30 cellular contexts compared by ENCODE assay signal in genomic region chr10:109114578-109114977, GRCh38.
"Had no signal": no experiment of that assay in that cellular context is flagged by ENCODE, and none has a peak within 500 bp of the region (broad histone marks: within the 10 kb centered on the region; RNA-seq: fewer than 3 reads in every experiment).

No MANE protein-coding gene starts in this region.

- H3K36me3 Mint-ChIP-seq: activated CD4-positive, alpha-beta memory T cell treated with anti-CD3 and anti-CD28 coated beads for 36 hours; activated naive CD8-positive, alpha-beta T cell; brain had no signal

- DNase-seq: activated CD4-positive, alpha-beta memory T cell treated with anti-CD3 and anti-CD28 coated beads for 36 hours; activated CD4-positive, alpha-beta T cell treated with anti-CD3 and anti-CD28 coated beads, Interleukin-2, amount 50 U/mL, for 1 hour; activated CD8-positive, alpha-beta memory T cell treated with anti-CD3 and anti-CD28 coated beads, Interleukin-2, amount 50 U/mL, for 4 hours; activated gamma-delta T cell treated with Interleukin-2 at 50 U/mL for 16 hours; activated naive CD4-positive, alpha-beta T cell treated with anti-CD3 and anti-CD28 coated beads for 36 hours; activated naive CD8-positive, alpha-beta T cell treated with anti-CD3 and anti-CD28 coated beads, Interleukin-2, amount 50 U/mL, for 24 hours; activated T-cell treated with anti-CD3 and anti-CD28 coated beads for 4 hours; activated T-cell treated with anti-CD3 and anti-CD28 coated beads, Interleukin-2, amount 50 U/mL, for 4 hours; anterior cingulate cortex; caudate nucleus; cerebellar nuclear complex; Kasumi-1; MM.1S; NCI-H1092; NCI-H1436 treated with DMSO at 0.1 percent for 48 hours; NCI-H1694 treated with DMSO at 0.1 percent for 48 hours; NCI-H2029; NCI-H345; NCI-H524 treated with DMSO at 0.1 percent for 48 hours; PC-3; Peyer's patch; RPMI8226; SHP77 treated with DMSO at 0.1 percent for 48 hours; SK-N-SH had no signal

- H3K9ac ChIP-seq: SK-N-SH had no signal

- H3K36me3 ChIP-seq: Peyer's patch, SJSA1 had no signal

- H3K4me3 ChIP-seq: Peyer's patch, SJSA1 had no signal

- H3K4me2 ChIP-seq: SK-N-SH had no signal

- H3K27me3 Mint-ChIP-seq: activated CD4-positive, alpha-beta memory T cell treated with anti-CD3 and anti-CD28 coated beads for 36 hours; activated naive CD8-positive, alpha-beta T cell; activated naive CD8-positive, alpha-beta T cell treated with anti-CD3 and anti-CD28 coated beads, Interleukin-2, amount 50 U/mL, for 24 hours had no signal

- H3K27ac ChIP-seq: Peyer's patch, SJSA1 had no signal

- H3K4me1 Mint-ChIP-seq: activated naive CD8-positive, alpha-beta T cell treated with anti-CD3 and anti-CD28 coated beads, Interleukin-2, amount 50 U/mL, for 24 hours; brain had no signal

- H3K9me2 ChIP-seq: SK-N-SH had no signal

- H3K4me1 ChIP-seq: Peyer's patch, SJSA1 had no signal

- ATAC-seq: activated naive CD8-positive, alpha-beta T cell treated with anti-CD3 and anti-CD28 coated beads, Interleukin-2, amount 50 U/mL, for 24 hours; activated T-cell treated with anti-CD3 and anti-CD28 coated beads, Interleukin-2, amount 50 U/mL, for 4 hours; PC-3 had no signal

- H3K27ac Mint-ChIP-seq: activated CD4-positive, alpha-beta memory T cell treated with anti-CD3 and anti-CD28 coated beads for 36 hours; activated naive CD4-positive, alpha-beta T cell treated with anti-CD3 and anti-CD28 coated beads for 36 hours; activated naive CD8-positive, alpha-beta T cell; activated naive CD8-positive, alpha-beta T cell treated with anti-CD3 and anti-CD28 coated beads, Interleukin-2, amount 50 U/mL, for 24 hours; activated T-helper 1 cell treated with anti-CD3 and anti-CD28 coated beads, Interleukin-12 subunit alpha, Interleukin-12 subunit beta, Interleukin-2, Interleukin-4 antibody, amounts not matched to agents 30 ng/mL and 10 ng/mL and 1 ng/mL, durations not matched to agents 14 hours and 24 hours and 36 hours; brain; T-helper 1 cell treated with Interleukin-12 subunit alpha and Interleukin-12 subunit beta and Interleukin-4 antibody, amounts not matched to agents 30 μg/mL and 1 μg/mL, for 36 hours; T-helper 2 cell treated with Interferon-gamma antibody and Interleukin-4, amounts not matched to agents 5 μg/mL and 100 μg/mL, for 36 hours had no signal

- H3K9me3 ChIP-seq: Peyer's patch, SK-N-SH had no signal

- H3K27me3 ChIP-seq: Peyer's patch, SJSA1 had no signal

- H3K4me3 Mint-ChIP-seq: activated CD4-positive, alpha-beta memory T cell treated with anti-CD3 and anti-CD28 coated beads for 36 hours; activated naive CD4-positive, alpha-beta T cell treated with anti-CD3 and anti-CD28 coated beads for 36 hours; activated naive CD8-positive, alpha-beta T cell; activated naive CD8-positive, alpha-beta T cell treated with anti-CD3 and anti-CD28 coated beads, Interleukin-2, amount 50 U/mL, for 24 hours; activated T-cell treated with anti-CD3 and anti-CD28 coated beads, Interleukin-2, amount 50 U/mL, for 4 hours; activated T-helper 1 cell treated with anti-CD3 and anti-CD28 coated beads, Interleukin-12 subunit alpha, Interleukin-12 subunit beta, Interleukin-2, Interleukin-4 antibody, amounts not matched to agents 30 ng/mL and 10 ng/mL and 1 ng/mL, durations not matched to agents 14 hours and 24 hours and 36 hours; brain; T-helper 1 cell treated with Interleukin-12 subunit alpha and Interleukin-12 subunit beta and Interleukin-4 antibody, amounts not matched to agents 30 μg/mL and 1 μg/mL, for 36 hours; T-helper 2 cell treated with Interferon-gamma antibody and Interleukin-4, amounts not matched to agents 5 μg/mL and 100 μg/mL, for 36 hours had no signal
